9 cellular contexts compared by ENCODE assay signal in genomic region chr18:10926565-10927194, GRCh38.
A peak's percentile ranks its signal among the peaks of the same experiment; 100 is the strongest.
DNase-seq lines count a peak whose midpoint lies in the region; TF ChIP-seq lines count a peak whose summit lies in the region.
"Had no signal": no experiment of that assay in that cellular context is flagged by ENCODE, and none has a peak within 500 bp of the region (broad histone marks: within the 10 kb centered on the region; RNA-seq: fewer than 3 reads in every experiment).

No MANE protein-coding gene starts in this region.

- POLR2A ChIA-PET in OCI-LY7 (lab: Charles Lee): interaction anchor here (1.3 to 3.2 kb wide), 4 partner anchors 10 to 48 kb away, joined by 3 to 14 read pairs (median 4); no protein-coding TSS in a partner anchor

- DNase-seq in ELR (ENCODE audit: low read depth) (peak; percentile 65), OCI-LY7 (ENCODE audit: low spot score) (no peak), fibroblast of villous mesenchyme (ENCODE audit: low read depth) (peak; percentile 70), NCI-H128 (lab: John Stamatoyannopoulos, UW; ENCODE audit: unreplicated experiment) (no peak), DMS153 (lab: John Stamatoyannopoulos, UW) (no peak), HuH-7 (ENCODE audit: low spot score) (no peak)
- no peak for DNase-seq in stimulated activated CD4-positive, alpha-beta T cell treated with anti-CD3 and anti-CD28 coated beads, Interleukin-4, amount 100 ng/mL, for 24 hours
- DNase-seq: pancreas had no signal

- no peak overlapping the region for H3K4me3 ChIP-seq in OCI-LY7 (ENCODE audit: low read depth, low read length, poor library complexity, severe bottlenecking)
- H3K4me3 ChIP-seq in fibroblast of villous mesenchyme (ENCODE audit: low read depth, low read length): peak overlapping the region; percentile 26
- peak overlapping the region; percentile 23 for H3K4me3 ChIP-seq in rectal smooth muscle tissue (ENCODE audit: low read length)
- H3K4me3 ChIP-seq: pancreas had no signal

- no peaks in the 10 kb centered on the region for H3K79me2 ChIP-seq in OCI-LY7 (ENCODE audit: insufficient read depth, low read depth, low read length)

- CTCF ChIA-PET in OCI-LY7 (lab: Charles Lee; ENCODE audit: unreplicated experiment): no interaction called here

- no peak overlapping the region for H3K9ac ChIP-seq in rectal smooth muscle tissue (ENCODE audit: low read length)

- TF ChIP-seq CTCF in OCI-LY7 (conservative IDR thresholded peaks at IDR 0.05; ENCODE audit: low read length) (no peak), fibroblast of villous mesenchyme (IDR thresholded peaks at IDR 0.05; ENCODE audit: insufficient read depth, low read depth, low read length) (no peak)

- H3K27ac ChIP-seq in OCI-LY7 (ENCODE audit: low read depth, low read length, poor library complexity, severe bottlenecking): no peak overlapping the region
- peak overlapping the region; percentile 42 for H3K27ac ChIP-seq in rectal smooth muscle tissue (ENCODE audit: low read depth, low read length)

- H3K27me3 ChIP-seq in rectal smooth muscle tissue (ENCODE audit: control insufficient read depth, insufficient read depth, low read length): no peaks in the 10 kb centered on the region
- H3K27me3 ChIP-seq: pancreas had no signal

- no peaks in the 10 kb centered on the region for H3K9me3 ChIP-seq in OCI-LY7 (ENCODE audit: low read length)
- H3K9me3 ChIP-seq: pancreas had no signal

- intact Hi-C loops in OCI-LY7 (cut with micrococcal nuclease; ENCODE audit: unreplicated experiment): no loop called here

- no peaks in the 10 kb centered on the region for H4K20me1 ChIP-seq in OCI-LY7 (ENCODE audit: insufficient read depth, low read length)

- H3K9me2 ChIP-seq in OCI-LY7 (ENCODE audit: insufficient read depth, low read length): no peaks in the 10 kb centered on the region

- H3K4me2 ChIP-seq in OCI-LY7 (ENCODE audit: low read length): peak overlapping the region; percentile 14; the same call in 1 of the 2 replicates

- no TSS peak for BruUV-seq in OCI-LY7 (replicated peaks; lab: Mats Ljungman, UMichigan)

- H3K4me1 ChIP-seq in OCI-LY7 (ENCODE audit: insufficient read depth, low read length, poor library complexity, severe bottlenecking) (peaks cover 32% of the 10 kb centered on the region), rectal smooth muscle tissue (ENCODE audit: control insufficient read depth, insufficient read depth, low read length) (peaks cover 7% of the 10 kb centered on the region)

- no peak overlapping the region; the same call in 1 of the 2 replicates for H2AFZ ChIP-seq in OCI-LY7 (ENCODE audit: low read length)

- no peaks in the 10 kb centered on the region for H3K36me3 ChIP-seq in OCI-LY7 (ENCODE audit: insufficient read depth, low read length)
- no peaks in the 10 kb centered on the region for H3K36me3 ChIP-seq in rectal smooth muscle tissue (ENCODE audit: control insufficient read depth, insufficient read depth, low read length)
- H3K36me3 ChIP-seq: pancreas had no signal

Comparison
In these comparisons a context has a peak if more than half of its experiments do, and no peak if none do; other contexts are left out.
1. DNase-seq: peak in ELR (single experiment) and fibroblast of villous mesenchyme (single experiment); none in OCI-LY7 (single experiment), NCI-H128 (single experiment), stimulated activated CD4-positive, alpha-beta T cell treated with anti-CD3 and anti-CD28 coated beads, Interleukin-4, amount 100 ng/mL, for 24 hours (single experiment), DMS153 (single experiment) and HuH-7 (single experiment).